ENCODE assay signal across 20 cellular contexts in the genomic region with DNA sequence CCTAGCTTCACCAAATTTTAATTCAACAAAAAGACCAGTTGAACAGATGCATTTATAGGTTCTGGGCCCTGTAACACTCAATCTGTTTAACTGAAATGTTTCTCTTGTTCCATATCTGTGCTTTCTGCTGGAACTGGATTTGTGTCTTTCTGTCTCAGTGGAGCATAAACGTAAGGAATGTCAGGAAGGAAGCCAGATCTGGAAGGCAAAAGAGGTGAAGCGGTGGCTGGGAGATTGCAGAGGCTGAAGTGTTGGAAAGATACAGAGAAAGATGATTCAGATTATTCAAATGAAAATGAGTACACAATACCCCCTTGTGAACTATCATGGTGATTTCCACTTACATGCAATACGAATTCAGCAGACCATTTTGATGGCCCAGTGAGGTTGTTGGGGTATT.
DNase-seq lines count a peak whose midpoint lies in the region; ATAC-seq and TF ChIP-seq lines count a peak whose summit lies in the region.
"Had no signal": no experiment of that assay in that cellular context is flagged by ENCODE, and none has a peak within 500 bp of the region (broad histone marks: within the 10 kb centered on the region; RNA-seq: fewer than 3 reads in every experiment).

No MANE protein-coding gene starts in this region.

- H3K36me3 ChIP-seq in left ventricle myocardium inferior (no peaks in the 10 kb centered on the region), mesodermal cell (ENCODE audit: control insufficient read depth, insufficient read depth, low read length) (no peaks in the 10 kb centered on the region), left lung (no peaks in the 10 kb centered on the region)
- H3K36me3 ChIP-seq: upper lobe of right lung had no signal

- DNase-seq in left ventricle myocardium inferior (no peak), cardiac septum (ENCODE audit: low spot score) (no peak), cerebellar cortex (ENCODE audit: low spot score) (peak; percentile 66), activated gamma-delta T cell (lab: John Stamatoyannopoulos, UW) (no peak), left lung (no peak)
- DNase-seq in stimulated activated naive CD8-positive, alpha-beta T cell treated with anti-CD3 and anti-CD28 coated beads, Interleukin-15, Interleukin-2, amounts not matched to agents 100 U/mL and 50 U/mL, for 24 hours: no peak
- DNase-seq: activated CD4-positive, CD25-positive, alpha-beta regulatory T cell treated with anti-CD3 and anti-CD28 coated beads, Interleukin-2, amount 50 U/mL, for 72 hours; activated gamma-delta T cell treated with Interleukin-2 at 50 U/mL for 16 hours; CD4-positive, alpha-beta T cell; DND-41; left cardiac atrium; NCI-H2227 treated with DMSO at 0.1 percent for 48 hours; SHP77 treated with DMSO at 0.1 percent for 48 hours; upper lobe of right lung had no signal

- WGBS in mesodermal cell (ENCODE audit: insufficient coverage in 2 of 2), 2 experiments: 57 to 100% methylated on average over 1 to 2 of the region's 3 CpGs

- peaks cover 14% of the 10 kb centered on the region for H3K4me1 ChIP-seq in left ventricle myocardium inferior
- H3K4me1 ChIP-seq in mesodermal cell (ENCODE audit: control insufficient read depth, insufficient read depth, low read length, poor library complexity, severe bottlenecking): peaks cover 6% of the 10 kb centered on the region
- no peaks in the 10 kb centered on the region for H3K4me1 ChIP-seq in left lung
- H3K4me1 ChIP-seq: A549, body of pancreas, upper lobe of right lung had no signal

- no peak for ATAC-seq in stimulated activated naive CD8-positive, alpha-beta T cell treated with anti-CD3 and anti-CD28 coated beads, Interleukin-15, Interleukin-2, amounts not matched to agents 100 U/mL and 50 U/mL, for 24 hours
- ATAC-seq in left lung: no peak
- ATAC-seq in GM21717 (IDR thresholded peaks at IDR 0.05; ENCODE audit: unreplicated experiment): no peak
- ATAC-seq: A549, body of pancreas had no signal

- no peak for TF ChIP-seq CTCF in left ventricle myocardium inferior (IDR thresholded peaks at IDR 0.05; ENCODE audit: borderline replicate concordance)
- TF ChIP-seq CTCF in left lung (IDR thresholded peaks at IDR 0.05): no peak

- H3K27me3 ChIP-seq in left ventricle myocardium inferior (ENCODE audit: low read depth) (no peaks in the 10 kb centered on the region), left lung (no peaks in the 10 kb centered on the region)
- H3K27me3 ChIP-seq: body of pancreas, hepatocyte, upper lobe of right lung had no signal

- intact Hi-C loops in left ventricle myocardium inferior (cut with micrococcal nuclease): no loop called here
- intact Hi-C loops in cardiac septum (cut with DNase I): no loop called here
- intact Hi-C loops in left lung (cut with DNase I): no loop called here

- no peak overlapping the region for H3K4me3 ChIP-seq in left ventricle myocardium inferior
- no peak overlapping the region for H3K4me3 ChIP-seq in mesodermal cell (ENCODE audit: extremely low read depth, insufficient read depth, low read length, poor library complexity, severe bottlenecking)
- no peak overlapping the region for H3K4me3 ChIP-seq in left lung
- H3K4me3 ChIP-seq: A549, body of pancreas, hepatocyte, upper lobe of right lung had no signal

- H3K27ac ChIP-seq in left ventricle myocardium inferior (replicated peaks) (peak overlapping the region; percentile 18), mesodermal cell (ENCODE audit: low read depth, low read length, severe bottlenecking) (peak overlapping the region; percentile 92), left lung (no peak overlapping the region)
- H3K27ac ChIP-seq: A549, body of pancreas, hepatocyte, KMS-11, upper lobe of right lung had no signal

- H3K9me3 ChIP-seq in left ventricle myocardium inferior (replicated peaks) (no peaks in the 10 kb centered on the region), mesodermal cell (ENCODE audit: control insufficient read depth, low read length) (no peaks in the 10 kb centered on the region), left lung (no peaks in the 10 kb centered on the region)
- H3K9me3 ChIP-seq: A549, body of pancreas, upper lobe of right lung had no signal

Comparison
In these comparisons a context has a peak if more than half of its experiments do, and no peak if none do; other contexts are left out.
1. H3K27ac ChIP-seq: peak in left ventricle myocardium inferior (single experiment) and mesodermal cell (single experiment); none in left lung (0 of 2).